In the genomic region with DNA sequence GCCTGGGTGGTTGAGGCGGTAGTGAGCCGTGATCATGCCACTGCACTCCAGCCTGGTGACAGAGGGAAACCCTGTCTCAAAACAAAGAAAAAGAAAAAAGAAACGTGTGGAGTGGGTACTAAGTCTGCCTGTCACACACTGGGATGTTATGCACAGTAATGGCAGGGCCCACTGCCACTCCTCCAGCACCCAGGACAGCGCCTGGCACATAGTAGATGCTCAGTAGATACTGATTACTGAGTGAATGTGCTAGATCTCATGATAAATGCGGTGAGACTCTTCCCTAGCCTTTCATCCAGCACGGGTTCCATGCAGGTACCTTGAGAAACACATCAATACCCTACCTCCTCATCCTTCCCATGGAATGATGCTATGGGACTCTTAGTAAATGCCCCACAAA, we compare ENCODE assay signal across 11 cellular contexts.
DNase-seq lines count a peak whose midpoint lies in the region; ATAC-seq and TF ChIP-seq lines count a peak whose summit lies in the region.
"Had no signal": no experiment of that assay in that cellular context is flagged by ENCODE, and none has a peak within 500 bp of the region (broad histone marks: within the 10 kb centered on the region; RNA-seq: fewer than 3 reads in every experiment).

No MANE protein-coding gene starts in this region.

- H3K27me3 Mint-ChIP-seq in activated naive CD4-positive, alpha-beta T cell treated with anti-CD3 and anti-CD28 coated beads for 36 hours (ENCODE audit: low read depth), result peaks cover 79% of the 10 kb centered on the region

- ATAC-seq in GM18868 (IDR thresholded peaks at IDR 0.05; ENCODE audit: unreplicated experiment) (peak; percentile 27), GM19452 (IDR thresholded peaks at IDR 0.05; ENCODE audit: unreplicated experiment) (no peak)

- CTCF ChIA-PET in activated naive CD4-positive, alpha-beta T cell treated with anti-CD3 and anti-CD28 coated beads for 36 hours (lab: Charles Lee), result interaction anchor here (0.6 kb wide), 1 partner anchor 10 kb away, joined by 4 read pairs; no protein-coding TSS in a partner anchor

- DNase-seq in activated naive CD4-positive, alpha-beta T cell treated with anti-CD3 and anti-CD28 coated beads for 36 hours, result peak; percentile 46
- peak; percentile 38 to 50 for DNase-seq in stimulated activated CD4-positive, alpha-beta T cell treated with anti-CD3 and anti-CD28 coated beads, Interleukin-2, amount 100 ng/mL, for 24 hours
- no peak for DNase-seq in hepatic stellate cell (ENCODE audit: low spot score)
- DNase-seq in globus pallidus (ENCODE audit: low spot score), result no peak
- no peak for DNase-seq in SHP77 (lab: John Stamatoyannopoulos, UW)
- DNase-seq: aorta, nucleus accumbens, T1000 had no signal

- intact Hi-C loops in activated naive CD4-positive, alpha-beta T cell treated with anti-CD3 and anti-CD28 coated beads for 36 hours (cut with micrococcal nuclease), result no loop called here

- no peaks in the 10 kb centered on the region for H3K9me3 Mint-ChIP-seq in activated naive CD4-positive, alpha-beta T cell treated with anti-CD3 and anti-CD28 coated beads for 36 hours

- H3K4me1 Mint-ChIP-seq in activated naive CD4-positive, alpha-beta T cell treated with anti-CD3 and anti-CD28 coated beads for 36 hours (ENCODE audit: low read depth), result peaks cover 15% of the 10 kb centered on the region

- H3K27ac Mint-ChIP-seq in activated naive CD4-positive, alpha-beta T cell treated with anti-CD3 and anti-CD28 coated beads for 36 hours, result no peak overlapping the region

- H3K4me3 Mint-ChIP-seq in activated naive CD4-positive, alpha-beta T cell treated with anti-CD3 and anti-CD28 coated beads for 36 hours, result no peak overlapping the region

- H3K36me3 Mint-ChIP-seq in activated naive CD4-positive, alpha-beta T cell treated with anti-CD3 and anti-CD28 coated beads for 36 hours (ENCODE audit: low read depth), result no peaks in the 10 kb centered on the region

TF ChIP-seq in PFSK-1, 5 proteins besides CTCF, POLR2A, EP300 and RAD21:
- TF ChIP-seq, protein P1, sequence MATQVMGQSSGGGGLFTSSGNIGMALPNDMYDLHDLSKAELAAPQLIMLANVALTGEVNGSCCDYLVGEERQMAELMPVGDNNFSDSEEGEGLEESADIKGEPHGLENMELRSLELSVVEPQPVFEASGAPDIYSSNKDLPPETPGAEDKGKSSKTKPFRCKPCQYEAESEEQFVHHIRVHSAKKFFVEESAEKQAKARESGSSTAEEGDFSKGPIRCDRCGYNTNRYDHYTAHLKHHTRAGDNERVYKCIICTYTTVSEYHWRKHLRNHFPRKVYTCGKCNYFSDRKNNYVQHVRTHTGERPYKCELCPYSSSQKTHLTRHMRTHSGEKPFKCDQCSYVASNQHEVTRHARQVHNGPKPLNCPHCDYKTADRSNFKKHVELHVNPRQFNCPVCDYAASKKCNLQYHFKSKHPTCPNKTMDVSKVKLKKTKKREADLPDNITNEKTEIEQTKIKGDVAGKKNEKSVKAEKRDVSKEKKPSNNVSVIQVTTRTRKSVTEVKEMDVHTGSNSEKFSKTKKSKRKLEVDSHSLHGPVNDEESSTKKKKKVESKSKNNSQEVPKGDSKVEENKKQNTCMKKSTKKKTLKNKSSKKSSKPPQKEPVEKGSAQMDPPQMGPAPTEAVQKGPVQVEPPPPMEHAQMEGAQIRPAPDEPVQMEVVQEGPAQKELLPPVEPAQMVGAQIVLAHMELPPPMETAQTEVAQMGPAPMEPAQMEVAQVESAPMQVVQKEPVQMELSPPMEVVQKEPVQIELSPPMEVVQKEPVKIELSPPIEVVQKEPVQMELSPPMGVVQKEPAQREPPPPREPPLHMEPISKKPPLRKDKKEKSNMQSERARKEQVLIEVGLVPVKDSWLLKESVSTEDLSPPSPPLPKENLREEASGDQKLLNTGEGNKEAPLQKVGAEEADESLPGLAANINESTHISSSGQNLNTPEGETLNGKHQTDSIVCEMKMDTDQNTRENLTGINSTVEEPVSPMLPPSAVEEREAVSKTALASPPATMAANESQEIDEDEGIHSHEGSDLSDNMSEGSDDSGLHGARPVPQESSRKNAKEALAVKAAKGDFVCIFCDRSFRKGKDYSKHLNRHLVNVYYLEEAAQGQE (IDR thresholded peaks at IDR 0.05; ENCODE audit: insufficient read depth in 1 of 2, low read depth in 2 of 2, low read length in 2 of 2), result peak; percentile 86 to 95
- TF ChIP-seq TAF1 (IDR thresholded peaks at IDR 0.05; ENCODE audit: borderline replicate concordance, insufficient read depth, low read length) (no peak), SIN3A (IDR thresholded peaks at IDR 0.05; ENCODE audit: borderline replicate concordance, insufficient read depth, low read length) (no peak)
TF ChIP-seq in PFSK-1: peak in this region for 1.

Comparison
In these comparisons a context has a peak if more than half of its experiments do, and no peak if none do; other contexts are left out.
1. DNase-seq: peak in activated naive CD4-positive, alpha-beta T cell treated with anti-CD3 and anti-CD28 coated beads for 36 hours (single experiment) and stimulated activated CD4-positive, alpha-beta T cell treated with anti-CD3 and anti-CD28 coated beads, Interleukin-2, amount 100 ng/mL, for 24 hours (2 of 2); none in hepatic stellate cell (single experiment), globus pallidus (single experiment) and SHP77 (0 of 2).